8 cellular contexts compared by ENCODE assay signal in genomic region chr22:35838849-35839646, GRCh38.
A peak's percentile ranks its signal among the peaks of the same experiment; 100 is the strongest.
DNase-seq lines count a peak whose midpoint lies in the region; ATAC-seq, FAIRE-seq and TF ChIP-seq lines count a peak whose summit lies in the region.

No MANE protein-coding gene starts in this region.

- peaks cover 17% of the 10 kb centered on the region for H3K27me3 Mint-ChIP-seq in activated T-helper 17 cell treated with anti-CD3 and anti-CD28 coated beads, Interleukin-2, amount 50 U/mL, for 72 hours

- peak; percentile 88 for FAIRE-seq in G401.6 (lab: Jason Lieb, UNC)
- no peak for FAIRE-seq in small intestine (lab: Jason Lieb, UNC)

- no peak for TF ChIP-seq POLR2A in adrenal gland (IDR thresholded peaks at IDR 0.05)

- TF ChIP-seq CTCF in adrenal gland (IDR thresholded peaks at IDR 0.05): peak in 5 of 6 experiments; percentile 41 to 50 (median 43)

- H3K27ac Mint-ChIP-seq in activated T-helper 17 cell treated with anti-CD3 and anti-CD28 coated beads, Interleukin-2, amount 50 U/mL, for 72 hours: no peak overlapping the region

- H3K4me1 ChIP-seq in adrenal gland (replicated peaks in 1 of 2) (peaks cover 29 to 62% of the 10 kb centered on the region in 2 donors), iPS DF 6.9 (ENCODE audit: control insufficient read depth, insufficient read depth, low read length) (no peaks in the 10 kb centered on the region; the same call in 1 of the 2 replicates), small intestine (ENCODE audit: control insufficient read depth in 2 of 2, insufficient read depth in 1 of 2, low read depth in 1 of 2, low read length in 1 of 2) (peaks cover 0 to 18% of the 10 kb centered on the region in 2 donors)

- H3K4me3 ChIP-seq in adrenal gland: peak overlapping the region in 2 of 4 donors; percentile 27 to 51
- peak overlapping the region; percentile 12; the same call in 1 of the 2 replicates for H3K4me3 ChIP-seq in iPS DF 6.9 (ENCODE audit: low read length)
- H3K4me3 ChIP-seq in small intestine (ENCODE audit: low read depth in 1 of 2, low read length in 2 of 2): peak overlapping the region in 1 of 2 donors; percentile 80

- no peaks in the 10 kb centered on the region for H3K36me3 Mint-ChIP-seq in activated T-helper 17 cell treated with anti-CD3 and anti-CD28 coated beads, Interleukin-2, amount 50 U/mL, for 72 hours (ENCODE audit: low read depth)

- H3K9me3 ChIP-seq in adrenal gland (replicated peaks in 1 of 3) (no peaks in the 10 kb centered on the region), iPS DF 6.9 (ENCODE audit: control insufficient read depth, insufficient read depth, low read length) (no peaks in the 10 kb centered on the region), small intestine (ENCODE audit: control insufficient read depth, low read depth) (no peaks in the 10 kb centered on the region)

- 6 to 11% (median 7%) methylated on average over 5 of the region's 5 CpGs for WGBS in adrenal gland, 4 donors
- no CpG with 5 or more reads among the region's 5 CpGs for WGBS in iPS DF 6.9 (ENCODE audit: insufficient coverage, insufficient read length)
- WGBS in small intestine, 3 donors: 14 to 18% (median 15%) methylated on average over 5 of the region's 5 CpGs

- no peaks in the 10 kb centered on the region for H3K9me3 Mint-ChIP-seq in activated T-helper 17 cell treated with anti-CD3 and anti-CD28 coated beads, Interleukin-2, amount 50 U/mL, for 72 hours

- H3K27ac ChIP-seq in adrenal gland (peak overlapping the region in 4 of 5 donors; percentile 16 to 64 (median 50)), iPS DF 6.9 (ENCODE audit: low read length) (no peak overlapping the region), small intestine (ENCODE audit: low read depth in 1 of 2, low read length in 1 of 2) (peak overlapping the region; percentile 41 to 62)

- H3K36me3 ChIP-seq in adrenal gland (replicated peaks in 1 of 2) (no peaks in the 10 kb centered on the region), iPS DF 6.9 (ENCODE audit: control insufficient read depth, insufficient read depth, low read length) (no peaks in the 10 kb centered on the region), small intestine (ENCODE audit: control insufficient read depth in 2 of 2, insufficient read depth in 2 of 2, low read length in 2 of 2) (no peaks in the 10 kb centered on the region)

- intact Hi-C loops in adrenal gland (cut with DNase I): loop anchor here in 1 of 2 donors (5.0 to 10.0 kb wide), 2 partner anchors 54 to 212 kb away; no protein-coding TSS in a partner anchor

- H3K4me3 Mint-ChIP-seq in activated T-helper 17 cell treated with anti-CD3 and anti-CD28 coated beads, Interleukin-2, amount 50 U/mL, for 72 hours: no peak overlapping the region

- DNase-seq in NCI-H1105 treated with DMSO at 0.1 percent for 48 hours (lab: John Stamatoyannopoulos, UW) (peak; percentile 56), adrenal gland (peak; percentile 33 to 64 (median 51)), iPS DF 6.9 (ENCODE audit: low read depth, low spot score) (no peak), small intestine (peak; percentile 33)
- no peak for DNase-seq in central memory CD4-positive, alpha-beta T cell
- no peak for DNase-seq in effector CD8-positive, alpha-beta T cell (lab: John Stamatoyannopoulos, UW)

- H3K27me3 ChIP-seq in adrenal gland (no peaks in the 10 kb centered on the region), iPS DF 6.9 (ENCODE audit: control insufficient read depth, insufficient read depth, low read length) (no peaks in the 10 kb centered on the region), small intestine (ENCODE audit: control insufficient read depth in 2 of 2, insufficient read depth in 2 of 2, low read length in 2 of 2) (no peaks in the 10 kb centered on the region)

- peaks cover 13% of the 10 kb centered on the region for H3K4me1 Mint-ChIP-seq in activated T-helper 17 cell treated with anti-CD3 and anti-CD28 coated beads, Interleukin-2, amount 50 U/mL, for 72 hours

- no peak for ATAC-seq in activated T-helper 17 cell treated with anti-CD3 and anti-CD28 coated beads, Interleukin-2, amount 50 U/mL, for 72 hours (replicated peaks)

Comparison
In these comparisons a context has a peak if more than half of its experiments do, and no peak if none do; other contexts are left out.
1. DNase-seq: peak in NCI-H1105 treated with DMSO at 0.1 percent for 48 hours (single experiment), adrenal gland (7 of 7) and small intestine (single experiment); none in iPS DF 6.9 (single experiment), central memory CD4-positive, alpha-beta T cell (single experiment) and effector CD8-positive, alpha-beta T cell (single experiment).